Comparison of ENCODE assay signal across 21 cellular contexts in the genomic region with DNA sequence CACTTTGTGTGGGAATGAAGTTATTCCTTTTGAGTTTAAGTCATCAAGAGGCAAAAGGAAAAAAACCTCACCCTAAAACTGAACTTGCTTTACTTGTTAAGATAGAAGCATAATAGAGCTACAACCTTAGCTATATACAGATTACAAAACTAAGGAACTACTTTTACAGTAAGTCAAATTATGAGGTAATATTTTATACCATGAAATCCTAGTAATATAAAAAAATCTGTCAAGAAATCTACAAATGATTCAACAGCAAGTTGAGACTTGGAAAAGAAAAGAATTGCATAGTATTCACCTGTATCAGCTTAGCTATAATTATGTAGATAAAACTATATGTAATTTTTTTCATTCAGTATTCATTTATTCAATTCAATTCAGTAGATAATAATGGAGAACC.
"Had no signal": no experiment of that assay in that cellular context is flagged by ENCODE, and none has a peak within 500 bp of the region (broad histone marks: within the 10 kb centered on the region; RNA-seq: fewer than 3 reads in every experiment).

No MANE protein-coding gene starts in this region.

- FAIRE-seq: colon, endothelial cell of umbilical vein, frontal cortex had no signal

- H3K4me1 ChIP-seq: gastroesophageal sphincter, heart left ventricle, left lung, lower lobe of right lung had no signal

- H3K36me3 ChIP-seq: gastroesophageal sphincter, heart left ventricle, left lung, lower lobe of right lung had no signal

- DNase-seq: dermis blood vessel endothelial cell; dorsolateral prefrontal cortex; effector CD4-positive, alpha-beta T cell; effector memory CD4-positive, alpha-beta T cell; heart left ventricle; hypothalamus; immature natural killer cell; islet precursor cell; left cardiac atrium; left lung; left ventricle myocardium superior; lower lobe of right lung; mesendoderm; midbrain; naive thymus-derived CD4-positive, alpha-beta T cell had no signal

- ATAC-seq: gastroesophageal sphincter; heart left ventricle; left cardiac atrium; left lung; left ventricle myocardium superior; lower lobe of right lung; naive thymus-derived CD4-positive, alpha-beta T cell had no signal

- H3K27me3 ChIP-seq: dorsolateral prefrontal cortex, gastroesophageal sphincter, heart left ventricle, hepatocyte, left lung had no signal

- H3K4me3 ChIP-seq: coronary artery, dorsolateral prefrontal cortex, gastroesophageal sphincter, heart left ventricle, hepatocyte, left lung, lower lobe of right lung had no signal

- H3K27ac ChIP-seq: coronary artery, dorsolateral prefrontal cortex, gastroesophageal sphincter, heart left ventricle, hepatocyte, left lung, lower lobe of right lung had no signal
